In the genomic region with DNA sequence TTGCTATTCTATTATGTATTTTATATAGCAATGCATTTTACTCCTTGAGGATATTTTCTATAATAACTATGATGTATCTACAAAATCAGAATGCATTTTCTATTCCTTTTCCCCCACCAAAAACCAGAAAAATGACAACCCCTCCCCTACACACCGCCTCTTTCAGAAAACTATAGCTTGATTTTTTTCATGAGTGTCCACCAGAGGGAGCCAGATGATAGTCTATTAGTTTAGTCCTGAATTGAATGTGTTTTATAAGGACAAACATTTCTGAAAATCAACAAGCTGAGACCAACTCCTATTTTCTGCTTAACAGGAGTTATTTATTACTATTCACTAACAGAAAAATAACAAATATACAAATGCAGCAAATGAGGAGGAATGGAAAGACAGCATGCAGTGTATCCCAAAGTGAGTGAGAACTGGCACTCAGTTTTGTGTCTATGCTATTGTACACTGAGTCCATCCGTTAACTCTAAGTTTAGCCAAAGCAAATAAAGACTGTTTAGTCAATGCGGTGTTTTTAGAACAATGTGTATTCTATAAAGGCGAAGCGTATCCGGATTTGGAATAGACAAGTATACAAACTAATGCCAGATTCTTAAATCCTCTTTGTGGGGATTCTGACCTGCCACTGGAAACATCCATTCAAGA, we compare ENCODE assay signal across 8 cellular contexts.
DNase-seq lines count a peak whose midpoint lies in the region; ATAC-seq, FAIRE-seq and TF ChIP-seq lines count a peak whose summit lies in the region.

No MANE protein-coding gene starts in this region.

- FAIRE-seq in GM19239 (lab: Jason Lieb, UNC) = peak; percentile 64

- no peaks in the 10 kb centered on the region for H3K9me3 Mint-ChIP-seq in CD8-positive, alpha-beta T cell

- H3K4me1 Mint-ChIP-seq in CD8-positive, alpha-beta T cell (ENCODE audit: low read depth) = peaks cover 36% of the 10 kb centered on the region

- POLR2A ChIA-PET in CD8-positive, alpha-beta T cell (lab: Charles Lee) = interaction anchor here (0.7 to 2.6 kb wide), 4 partner anchors 9 to 342 kb away, joined by 3 to 15 read pairs (median 6); no protein-coding TSS in a partner anchor

- H3K27me3 ChIP-seq in CD8-positive, alpha-beta T cell (ENCODE audit: insufficient read depth, low read length) = no peaks in the 10 kb centered on the region
- no peaks in the 10 kb centered on the region for H3K27me3 ChIP-seq in cardiac muscle cell

- ATAC-seq in CD8-positive, alpha-beta T cell = no peak
- no peak for ATAC-seq in GM18870 (IDR thresholded peaks at IDR 0.05; ENCODE audit: unreplicated experiment)

- intact Hi-C loops in CD8-positive, alpha-beta T cell (cut with DNase I, micrococcal nuclease) = loop anchor here (1.0 to 10.0 kb wide), 3 partner anchors 343 to 782 kb away; partner anchors contain the start of gene EEIG2 (in 1 of the 2)

- H3K4me3 ChIP-seq in CD8-positive, alpha-beta T cell (ENCODE audit: low read depth, low read length) = no peak overlapping the region
- H3K4me3 ChIP-seq in cardiac muscle cell = no peak overlapping the region
- H3K4me3 ChIP-seq in retinal pigment epithelial cell (ENCODE audit: low read length) = no peak overlapping the region

- no peak overlapping the region for H3K27ac Mint-ChIP-seq in CD8-positive, alpha-beta T cell

- peaks cover 2% of the 10 kb centered on the region for H3K36me3 Mint-ChIP-seq in CD8-positive, alpha-beta T cell

- DNase-seq in CD8-positive, alpha-beta T cell = peak in 3 of 7 experiments; percentile 25 to 64 (median 30)
- no peak for DNase-seq in GM19239 (ENCODE audit: insufficient read length, low spot score)
- DNase-seq in NCI-H446 (lab: John Stamatoyannopoulos, UW) = peak; percentile 74 to 80
- peak; percentile 33 for DNase-seq in activated gamma-delta T cell treated with anti-CD3 and anti-CD28 coated beads, Interleukin-2, amount 50 U/mL, for 16 hours (ENCODE audit: low read depth)
- DNase-seq in cardiac muscle cell (ENCODE audit: low read depth in 1 of 2, low spot score in 1 of 2) = peak; percentile 61 to 73
- DNase-seq in retinal pigment epithelial cell (ENCODE audit: low read depth) = no peak
- no peak for DNase-seq in activated effector memory CD4-positive, alpha-beta T cell treated with Interleukin-2 at 50 U/mL for 16 hours

- peak; percentile 91 for TF ChIP-seq CTCF in CD8-positive, alpha-beta T cell (IDR thresholded peaks at IDR 0.05)
- peak; percentile 49 for TF ChIP-seq CTCF in cardiac muscle cell (IDR thresholded peaks at IDR 0.05; ENCODE audit: low read depth, low read length)
- peak; percentile 56 for TF ChIP-seq CTCF in retinal pigment epithelial cell (conservative IDR thresholded peaks at IDR 0.05; ENCODE audit: low read depth, low read length)

- H3K9me3 ChIP-seq in CD8-positive, alpha-beta T cell (ENCODE audit: low read length) = no peaks in the 10 kb centered on the region
- no peaks in the 10 kb centered on the region for H3K9me3 ChIP-seq in cardiac muscle cell (ENCODE audit: low read depth)

- no peaks in the 10 kb centered on the region for H3K36me3 ChIP-seq in CD8-positive, alpha-beta T cell (ENCODE audit: insufficient read depth, low read length)
- H3K36me3 ChIP-seq in cardiac muscle cell = no peaks in the 10 kb centered on the region

- H3K4me1 ChIP-seq in CD8-positive, alpha-beta T cell (ENCODE audit: insufficient read depth, low read length) = peaks cover 29% of the 10 kb centered on the region
- no peaks in the 10 kb centered on the region for H3K4me1 ChIP-seq in cardiac muscle cell (ENCODE audit: low read depth)

- H3K27ac ChIP-seq in CD8-positive, alpha-beta T cell (ENCODE audit: low read depth, low read length) = no peak overlapping the region
- H3K27ac ChIP-seq in cardiac muscle cell = no peak overlapping the region

- no peaks in the 10 kb centered on the region for H3K27me3 Mint-ChIP-seq in CD8-positive, alpha-beta T cell (ENCODE audit: low read depth)

- no peak overlapping the region for H3K4me3 Mint-ChIP-seq in CD8-positive, alpha-beta T cell

- CTCF ChIA-PET in CD8-positive, alpha-beta T cell (lab: Charles Lee) = interaction anchor here (0.7 to 20.1 kb wide), 59 partner anchors 9 to 861 kb away, joined by 3 to 492 read pairs (median 4); partner anchors contain the start of genes SLC25A24 and VAV3

Comparison
In these comparisons a context has a peak if more than half of its experiments do, and no peak if none do; other contexts are left out.
1. DNase-seq: peak in NCI-H446 (2 of 2), activated gamma-delta T cell treated with anti-CD3 and anti-CD28 coated beads, Interleukin-2, amount 50 U/mL, for 16 hours (single experiment) and cardiac muscle cell (2 of 2); none in GM19239 (single experiment), retinal pigment epithelial cell (single experiment) and activated effector memory CD4-positive, alpha-beta T cell treated with Interleukin-2 at 50 U/mL for 16 hours (single experiment).
2. Peak in every context shown above with its lines, with median percentiles within 50 percentile points of each other: CTCF ChIP-seq.